Comparison of ENCODE assay signal across 8 cellular contexts in the genomic region with DNA sequence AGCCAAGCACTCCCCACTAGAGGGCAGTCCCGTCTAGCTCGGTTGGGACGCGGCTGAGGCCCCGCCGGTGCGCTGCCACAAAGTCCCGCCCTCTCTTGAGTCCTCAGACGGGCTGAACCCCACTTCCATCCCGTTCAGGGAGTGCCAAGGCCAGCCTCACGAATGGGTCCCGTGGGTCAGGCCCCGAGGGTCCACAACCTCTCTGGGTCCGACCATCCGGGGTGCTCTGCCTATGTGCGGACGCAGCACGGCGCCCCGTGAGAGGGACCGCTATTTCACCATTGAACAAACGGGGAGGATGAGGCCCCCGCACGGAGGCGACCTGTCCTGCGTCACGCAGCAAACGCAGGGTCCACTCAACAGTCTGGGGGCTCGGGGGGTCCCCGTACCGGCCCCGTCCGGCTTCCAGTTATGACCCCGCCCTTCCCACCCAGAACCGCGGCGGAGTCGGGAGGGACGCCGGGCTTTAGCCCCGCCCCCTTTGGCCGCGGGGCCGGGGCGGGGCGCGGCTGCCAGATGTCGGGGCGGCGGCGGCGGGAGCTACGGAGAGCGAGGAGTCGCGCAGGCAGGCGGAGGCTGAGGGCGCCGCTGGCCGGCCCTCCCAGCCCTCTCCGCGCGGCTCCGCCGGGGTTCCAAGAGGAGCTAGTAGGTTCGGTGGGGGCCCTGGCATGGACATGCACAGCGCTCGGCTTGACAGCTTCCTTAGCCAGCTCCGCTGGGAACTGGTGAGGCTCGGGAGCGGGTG. TPM values are rescaled to one million over a fixed set of nuclear protein-coding genes. Genes with fewer than 3 reads are reported as not detected.
DNase-seq lines count a peak whose midpoint lies in the region; TF ChIP-seq lines count a peak whose summit lies in the region.

A gene (plus strand): TSS at position 543 of the 745 bp plus-strand sequence. CDS start 132 bp downstream, at position 675.

- H3K36me3 ChIP-seq in HEK293 (ENCODE audit: control insufficient read depth in 2 of 2, insufficient read depth in 1 of 2, low read length in 2 of 2) (no peaks in the 10 kb centered on the region), left ventricle myocardium inferior (no peaks in the 10 kb centered on the region), prostate gland (no peaks in the 10 kb centered on the region), urinary bladder (ENCODE audit: insufficient read depth) (no peaks in the 10 kb centered on the region)

- H3K27me3 ChIP-seq in left ventricle myocardium inferior (ENCODE audit: low read depth) (no peaks in the 10 kb centered on the region), prostate gland (replicated peaks; ENCODE audit: insufficient read depth) (no peaks in the 10 kb centered on the region)

- H3K4me3 ChIP-seq in HEK293 (ENCODE audit: low read depth, low read length), result peak within 1 kb of the TSS; percentile 84
- H3K4me3 ChIP-seq in left ventricle myocardium inferior, result peak within 1 kb of the TSS; percentile 91
- H3K4me3 ChIP-seq in prostate gland, result peak within 1 kb of the TSS; percentile 50 to 70
- H3K4me3 ChIP-seq in urinary bladder (ENCODE audit: low read depth, low read length), result peak within 1 kb of the TSS; percentile 70

- no peaks in the 10 kb centered on the region for H3K9me3 ChIP-seq in HEK293 (ENCODE audit: control insufficient read depth, insufficient read depth, low read depth, low read length)
- H3K9me3 ChIP-seq in left ventricle myocardium inferior (replicated peaks), result no peaks in the 10 kb centered on the region
- no peaks in the 10 kb centered on the region for H3K9me3 ChIP-seq in prostate gland

- peak; percentile 69 for DNase-seq in MV-4-11 (lab: John Stamatoyannopoulos, UW)
- DNase-seq in T follicular helper cell (ENCODE audit: low read depth), result peak; percentile 82
- DNase-seq in amniotic epithelial cell (ENCODE audit: low read depth), result peak; percentile 66
- peak; percentile 90 for DNase-seq in left ventricle myocardium inferior
- DNase-seq in prostate gland (ENCODE audit: low spot score), result peak; percentile 89

- peak; percentile 93 for TF ChIP-seq CTCF in HEK293 (tag by site-specific recombination; IDR thresholded peaks at IDR 0.05)
- TF ChIP-seq CTCF in left ventricle myocardium inferior (IDR thresholded peaks at IDR 0.05; ENCODE audit: borderline replicate concordance), result peak; percentile 93
- peak; percentile 73 to 96 (median 92) for TF ChIP-seq CTCF in prostate gland (IDR thresholded peaks at IDR 0.05)

- 1% methylated on average over 14 of the region's 71 CpGs for WGBS in prostate gland
- WGBS in urinary bladder, result under 1% methylated on average over 71 of the region's 71 CpGs

- H3K4me1 ChIP-seq in HEK293 (ENCODE audit: control insufficient read depth, insufficient read depth, low read length), result no peaks in the 10 kb centered on the region
- H3K4me1 ChIP-seq in left ventricle myocardium inferior, result peaks cover 56% of the 10 kb centered on the region
- peaks cover 21% of the 10 kb centered on the region for H3K4me1 ChIP-seq in prostate gland (replicated peaks)
- no peaks in the 10 kb centered on the region for H3K4me1 ChIP-seq in urinary bladder (ENCODE audit: insufficient read depth)

- intact Hi-C loops in left ventricle myocardium inferior (cut with micrococcal nuclease) (loop anchor here (5.0 kb wide), 1 partner anchor 39 kb away; no protein-coding TSS in a partner anchor), prostate gland (cut with DNase I) (loop anchor here (1.0 to 2.0 kb wide), 2 partner anchors 36 to 102 kb away; no protein-coding TSS in a partner anchor)

- TF ChIP-seq POLR2A in GM10847 (IDR thresholded peaks at IDR 0.05; ENCODE audit: extremely low read depth, insufficient read length) (peak; percentile 47), prostate gland (IDR thresholded peaks at IDR 0.05) (peak; percentile 82)

- CTCF ChIA-PET in HEK293 (lab: Yijun Ruan, JAX), result interaction anchor here (0.6 to 3.1 kb wide), 19 partner anchors 8 to 264 kb away, joined by 3 to 29 read pairs (median 3); a partner anchor contains a TSS

- POLR2A ChIA-PET in HEK293 (lab: Yijun Ruan, JAX), result interaction anchor here (0.7 to 1.9 kb wide), 6 partner anchors 17 to 106 kb away, joined by 3 to 6 read pairs (median 3); a partner anchor contains a TSS

- H3K27ac ChIP-seq in HEK293 (ENCODE audit: extremely low read depth, low read depth, low read length) (no peak within 1 kb of the TSS), left ventricle myocardium inferior (replicated peaks) (peak within 1 kb of the TSS; percentile 99), prostate gland (peak within 1 kb of the TSS; percentile 85 to 89), urinary bladder (ENCODE audit: low read depth) (peak within 1 kb of the TSS; percentile 83)

TF ChIP-seq in HEK293, 187 proteins besides CTCF, POLR2A, EP300 and RAD21 (continues in another document):
- TF ChIP-seq SP2 (tag by site-specific recombination; IDR thresholded peaks at IDR 0.05) (peak; percentile 57), ZNF174 (tag by site-specific recombination; IDR thresholded peaks at IDR 0.05) (no peak), ZXDB (tag by site-specific recombination; IDR thresholded peaks at IDR 0.05) (0 out of 2 replicates have a peak, but pooled peaks have one; percentile 19), ZBTB8A (tag by site-specific recombination; IDR thresholded peaks at IDR 0.05) (peak; percentile 33), ZNF501 (tag by site-specific recombination; IDR thresholded peaks at IDR 0.05) (peak; percentile 68; the same call in 1 of the 2 replicates), ZFHX2 (tag by site-specific recombination; conservative IDR thresholded peaks at IDR 0.05) (no peak), ZSCAN30 (tag by site-specific recombination; IDR thresholded peaks at IDR 0.05) (0 out of 2 replicates have a peak, but pooled peaks have one; percentile 28), ZNF600 (tag by site-specific recombination; IDR thresholded peaks at IDR 0.05) (0 out of 2 replicates have a peak, but pooled peaks have one; percentile 41), ZNF16 (tag by site-specific recombination; IDR thresholded peaks at IDR 0.05; ENCODE audit: low read depth) (no peak), ZNF530 (tag by site-specific recombination; IDR thresholded peaks at IDR 0.05; ENCODE audit: low read depth) (no peak), ZNF747 (tag by site-specific recombination; IDR thresholded peaks at IDR 0.05) (no peak), ZBTB17 (tag by site-specific recombination; IDR thresholded peaks at IDR 0.05) (peak; percentile 57; the same call in 1 of the 2 replicates)
- TF ChIP-seq, protein P1, sequence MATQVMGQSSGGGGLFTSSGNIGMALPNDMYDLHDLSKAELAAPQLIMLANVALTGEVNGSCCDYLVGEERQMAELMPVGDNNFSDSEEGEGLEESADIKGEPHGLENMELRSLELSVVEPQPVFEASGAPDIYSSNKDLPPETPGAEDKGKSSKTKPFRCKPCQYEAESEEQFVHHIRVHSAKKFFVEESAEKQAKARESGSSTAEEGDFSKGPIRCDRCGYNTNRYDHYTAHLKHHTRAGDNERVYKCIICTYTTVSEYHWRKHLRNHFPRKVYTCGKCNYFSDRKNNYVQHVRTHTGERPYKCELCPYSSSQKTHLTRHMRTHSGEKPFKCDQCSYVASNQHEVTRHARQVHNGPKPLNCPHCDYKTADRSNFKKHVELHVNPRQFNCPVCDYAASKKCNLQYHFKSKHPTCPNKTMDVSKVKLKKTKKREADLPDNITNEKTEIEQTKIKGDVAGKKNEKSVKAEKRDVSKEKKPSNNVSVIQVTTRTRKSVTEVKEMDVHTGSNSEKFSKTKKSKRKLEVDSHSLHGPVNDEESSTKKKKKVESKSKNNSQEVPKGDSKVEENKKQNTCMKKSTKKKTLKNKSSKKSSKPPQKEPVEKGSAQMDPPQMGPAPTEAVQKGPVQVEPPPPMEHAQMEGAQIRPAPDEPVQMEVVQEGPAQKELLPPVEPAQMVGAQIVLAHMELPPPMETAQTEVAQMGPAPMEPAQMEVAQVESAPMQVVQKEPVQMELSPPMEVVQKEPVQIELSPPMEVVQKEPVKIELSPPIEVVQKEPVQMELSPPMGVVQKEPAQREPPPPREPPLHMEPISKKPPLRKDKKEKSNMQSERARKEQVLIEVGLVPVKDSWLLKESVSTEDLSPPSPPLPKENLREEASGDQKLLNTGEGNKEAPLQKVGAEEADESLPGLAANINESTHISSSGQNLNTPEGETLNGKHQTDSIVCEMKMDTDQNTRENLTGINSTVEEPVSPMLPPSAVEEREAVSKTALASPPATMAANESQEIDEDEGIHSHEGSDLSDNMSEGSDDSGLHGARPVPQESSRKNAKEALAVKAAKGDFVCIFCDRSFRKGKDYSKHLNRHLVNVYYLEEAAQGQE (tag by site-specific recombination; IDR thresholded peaks at IDR 0.05), result no peak
- TF ChIP-seq, protein P2, sequence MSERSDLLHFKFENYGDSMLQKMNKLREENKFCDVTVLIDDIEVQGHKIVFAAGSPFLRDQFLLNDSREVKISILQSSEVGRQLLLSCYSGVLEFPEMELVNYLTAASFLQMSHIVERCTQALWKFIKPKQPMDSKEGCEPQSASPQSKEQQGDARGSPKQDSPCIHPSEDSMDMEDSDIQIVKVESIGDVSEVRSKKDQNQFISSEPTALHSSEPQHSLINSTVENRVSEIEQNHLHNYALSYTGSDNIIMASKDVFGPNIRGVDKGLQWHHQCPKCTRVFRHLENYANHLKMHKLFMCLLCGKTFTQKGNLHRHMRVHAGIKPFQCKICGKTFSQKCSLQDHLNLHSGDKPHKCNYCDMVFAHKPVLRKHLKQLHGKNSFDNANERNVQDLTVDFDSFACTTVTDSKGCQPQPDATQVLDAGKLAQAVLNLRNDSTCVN (tag by site-specific recombination; optimal IDR thresholded peaks at IDR 0.05), result peak; percentile 67
- TF ChIP-seq, protein P3, sequence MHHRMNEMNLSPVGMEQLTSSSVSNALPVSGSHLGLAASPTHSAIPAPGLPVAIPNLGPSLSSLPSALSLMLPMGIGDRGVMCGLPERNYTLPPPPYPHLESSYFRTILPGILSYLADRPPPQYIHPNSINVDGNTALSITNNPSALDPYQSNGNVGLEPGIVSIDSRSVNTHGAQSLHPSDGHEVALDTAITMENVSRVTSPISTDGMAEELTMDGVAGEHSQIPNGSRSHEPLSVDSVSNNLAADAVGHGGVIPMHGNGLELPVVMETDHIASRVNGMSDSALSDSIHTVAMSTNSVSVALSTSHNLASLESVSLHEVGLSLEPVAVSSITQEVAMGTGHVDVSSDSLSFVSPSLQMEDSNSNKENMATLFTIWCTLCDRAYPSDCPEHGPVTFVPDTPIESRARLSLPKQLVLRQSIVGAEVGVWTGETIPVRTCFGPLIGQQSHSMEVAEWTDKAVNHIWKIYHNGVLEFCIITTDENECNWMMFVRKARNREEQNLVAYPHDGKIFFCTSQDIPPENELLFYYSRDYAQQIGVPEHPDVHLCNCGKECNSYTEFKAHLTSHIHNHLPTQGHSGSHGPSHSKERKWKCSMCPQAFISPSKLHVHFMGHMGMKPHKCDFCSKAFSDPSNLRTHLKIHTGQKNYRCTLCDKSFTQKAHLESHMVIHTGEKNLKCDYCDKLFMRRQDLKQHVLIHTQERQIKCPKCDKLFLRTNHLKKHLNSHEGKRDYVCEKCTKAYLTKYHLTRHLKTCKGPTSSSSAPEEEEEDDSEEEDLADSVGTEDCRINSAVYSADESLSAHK (tag by site-specific recombination; IDR thresholded peaks at IDR 0.05), result no peak; the same call in 1 of the 2 replicates

RNA-seq across cellular contexts. Expression of the gene that starts here (rescaled TPM):
- total RNA-seq in left ventricle myocardium inferior (2.3 TPM), prostate gland (1 to 10 TPM; 4.0 to 8.1 TPM), urinary bladder (10.3 TPM)
- 6.5 TPM for polyA plus RNA-seq in urinary bladder
